Comparison of ENCODE assay signal across 1 cellular context in the genomic region with DNA sequence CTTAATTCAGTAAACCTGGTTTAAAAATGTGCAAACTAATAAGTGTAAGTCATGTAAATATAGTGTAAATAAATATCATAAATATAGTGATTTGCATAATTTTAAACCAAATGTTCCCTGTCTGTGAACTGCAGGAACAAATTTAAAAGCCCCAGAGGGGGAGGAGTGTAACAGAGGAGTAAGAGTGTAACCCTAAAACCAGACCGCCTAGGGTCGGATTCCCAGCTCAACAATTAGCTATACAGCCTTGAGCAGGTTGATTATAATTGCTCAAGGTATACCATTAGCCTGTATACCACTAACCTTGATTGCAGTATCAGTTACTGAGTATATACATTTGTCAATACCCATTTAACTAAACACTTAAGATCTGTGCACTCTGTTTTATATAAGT.
TF ChIP-seq lines count a peak whose summit lies in the region.

No MANE protein-coding gene starts in this region.

TF ChIP-seq in SK-N-SH, 30 proteins besides CTCF, POLR2A, EP300 and RAD21 (continued from another document):
- TF ChIP-seq, protein P1, sequence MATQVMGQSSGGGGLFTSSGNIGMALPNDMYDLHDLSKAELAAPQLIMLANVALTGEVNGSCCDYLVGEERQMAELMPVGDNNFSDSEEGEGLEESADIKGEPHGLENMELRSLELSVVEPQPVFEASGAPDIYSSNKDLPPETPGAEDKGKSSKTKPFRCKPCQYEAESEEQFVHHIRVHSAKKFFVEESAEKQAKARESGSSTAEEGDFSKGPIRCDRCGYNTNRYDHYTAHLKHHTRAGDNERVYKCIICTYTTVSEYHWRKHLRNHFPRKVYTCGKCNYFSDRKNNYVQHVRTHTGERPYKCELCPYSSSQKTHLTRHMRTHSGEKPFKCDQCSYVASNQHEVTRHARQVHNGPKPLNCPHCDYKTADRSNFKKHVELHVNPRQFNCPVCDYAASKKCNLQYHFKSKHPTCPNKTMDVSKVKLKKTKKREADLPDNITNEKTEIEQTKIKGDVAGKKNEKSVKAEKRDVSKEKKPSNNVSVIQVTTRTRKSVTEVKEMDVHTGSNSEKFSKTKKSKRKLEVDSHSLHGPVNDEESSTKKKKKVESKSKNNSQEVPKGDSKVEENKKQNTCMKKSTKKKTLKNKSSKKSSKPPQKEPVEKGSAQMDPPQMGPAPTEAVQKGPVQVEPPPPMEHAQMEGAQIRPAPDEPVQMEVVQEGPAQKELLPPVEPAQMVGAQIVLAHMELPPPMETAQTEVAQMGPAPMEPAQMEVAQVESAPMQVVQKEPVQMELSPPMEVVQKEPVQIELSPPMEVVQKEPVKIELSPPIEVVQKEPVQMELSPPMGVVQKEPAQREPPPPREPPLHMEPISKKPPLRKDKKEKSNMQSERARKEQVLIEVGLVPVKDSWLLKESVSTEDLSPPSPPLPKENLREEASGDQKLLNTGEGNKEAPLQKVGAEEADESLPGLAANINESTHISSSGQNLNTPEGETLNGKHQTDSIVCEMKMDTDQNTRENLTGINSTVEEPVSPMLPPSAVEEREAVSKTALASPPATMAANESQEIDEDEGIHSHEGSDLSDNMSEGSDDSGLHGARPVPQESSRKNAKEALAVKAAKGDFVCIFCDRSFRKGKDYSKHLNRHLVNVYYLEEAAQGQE (IDR thresholded peaks at IDR 0.05; ENCODE audit: low read depth, low read length): no peak
- TF ChIP-seq, protein P2, sequence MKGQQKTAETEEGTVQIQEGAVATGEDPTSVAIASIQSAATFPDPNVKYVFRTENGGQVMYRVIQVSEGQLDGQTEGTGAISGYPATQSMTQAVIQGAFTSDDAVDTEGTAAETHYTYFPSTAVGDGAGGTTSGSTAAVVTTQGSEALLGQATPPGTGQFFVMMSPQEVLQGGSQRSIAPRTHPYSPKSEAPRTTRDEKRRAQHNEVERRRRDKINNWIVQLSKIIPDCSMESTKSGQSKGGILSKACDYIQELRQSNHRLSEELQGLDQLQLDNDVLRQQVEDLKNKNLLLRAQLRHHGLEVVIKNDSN (IDR thresholded peaks at IDR 0.05; ENCODE audit: borderline replicate concordance, low read depth): no peak
